23 cellular contexts compared by ENCODE assay signal in genomic region chr5:179769276-179769675, GRCh38.
"Had no signal": no experiment of that assay in that cellular context is flagged by ENCODE, and none has a peak within 500 bp of the region (broad histone marks: within the 10 kb centered on the region; RNA-seq: fewer than 3 reads in every experiment).

No MANE protein-coding gene starts in this region.

- H3K27me3 Mint-ChIP-seq: activated naive CD8-positive, alpha-beta T cell; activated T-cell treated with anti-CD3 and anti-CD28 coated beads, Interleukin-2, amount 50 U/mL, for 24 hours; naive B cell; T-cell had no signal

- H3K4me3 ChIP-seq: gastrocnemius medialis, heart right ventricle, right atrium auricular region, skin epidermis, tibial nerve had no signal

- ATAC-seq: gastrocnemius medialis, T-cell had no signal

- H3K36me3 Mint-ChIP-seq: activated naive CD8-positive, alpha-beta T cell had no signal

- H3K27ac Mint-ChIP-seq: activated naive CD8-positive, alpha-beta T cell; activated T-cell treated with anti-CD3 and anti-CD28 coated beads, Interleukin-2, amount 50 U/mL, for 24 hours; T-cell had no signal

- H3K27me3 ChIP-seq: brain microvascular endothelial cell, gastrocnemius medialis, heart right ventricle, right atrium auricular region, tibial nerve had no signal

- DNase-seq: activated CD4-positive, alpha-beta T cell treated with anti-CD3 and anti-CD28 coated beads for 1 hour; activated CD4-positive, alpha-beta T cell treated with anti-CD3 and anti-CD28 coated beads, Interleukin-2, amount 50 U/mL, for 4 hours; activated effector memory CD4-positive, alpha-beta T cell treated with anti-CD3 and anti-CD28 coated beads, Interleukin-2, amount 50 U/mL, for 16 hours; activated T-cell treated with anti-CD3 and anti-CD28 coated beads, Interleukin-2, amount 50 U/mL, for 24 hours; amygdala; brain microvascular endothelial cell; cerebellar nuclear complex; dermis blood vessel endothelial cell; gastrocnemius medialis; heart right ventricle; islet precursor cell; mammary epithelial cell; naive B cell; stimulated activated CD4-positive, alpha-beta T cell treated with anti-CD3 and anti-CD28 coated beads, Interleukin-15, amount 100 ng/mL, for 24 hours; stimulated activated CD4-positive, alpha-beta T cell treated with anti-CD3 and anti-CD28 coated beads, Interleukin-4, amount 100 ng/mL, for 1 hour; stimulated activated naive CD4-positive, alpha-beta T cell treated with Interleukin-2 at 50 U/mL for 16 hours; substantia nigra; T-cell; T1000 had no signal

- H3K4me3 Mint-ChIP-seq: activated naive CD8-positive, alpha-beta T cell; activated T-cell treated with anti-CD3 and anti-CD28 coated beads, Interleukin-2, amount 50 U/mL, for 24 hours; naive B cell; T-cell had no signal

- H3K9me3 ChIP-seq: gastrocnemius medialis, heart right ventricle, right atrium auricular region, tibial nerve had no signal

- H3K27ac ChIP-seq: brain microvascular endothelial cell, gastrocnemius medialis, right atrium auricular region, skin epidermis, tibial nerve had no signal

- H3K9me3 Mint-ChIP-seq: activated T-cell treated with anti-CD3 and anti-CD28 coated beads, Interleukin-2, amount 50 U/mL, for 24 hours; T-cell had no signal
